Comparison of ENCODE assay signal across 1 cellular context in the genomic region with DNA sequence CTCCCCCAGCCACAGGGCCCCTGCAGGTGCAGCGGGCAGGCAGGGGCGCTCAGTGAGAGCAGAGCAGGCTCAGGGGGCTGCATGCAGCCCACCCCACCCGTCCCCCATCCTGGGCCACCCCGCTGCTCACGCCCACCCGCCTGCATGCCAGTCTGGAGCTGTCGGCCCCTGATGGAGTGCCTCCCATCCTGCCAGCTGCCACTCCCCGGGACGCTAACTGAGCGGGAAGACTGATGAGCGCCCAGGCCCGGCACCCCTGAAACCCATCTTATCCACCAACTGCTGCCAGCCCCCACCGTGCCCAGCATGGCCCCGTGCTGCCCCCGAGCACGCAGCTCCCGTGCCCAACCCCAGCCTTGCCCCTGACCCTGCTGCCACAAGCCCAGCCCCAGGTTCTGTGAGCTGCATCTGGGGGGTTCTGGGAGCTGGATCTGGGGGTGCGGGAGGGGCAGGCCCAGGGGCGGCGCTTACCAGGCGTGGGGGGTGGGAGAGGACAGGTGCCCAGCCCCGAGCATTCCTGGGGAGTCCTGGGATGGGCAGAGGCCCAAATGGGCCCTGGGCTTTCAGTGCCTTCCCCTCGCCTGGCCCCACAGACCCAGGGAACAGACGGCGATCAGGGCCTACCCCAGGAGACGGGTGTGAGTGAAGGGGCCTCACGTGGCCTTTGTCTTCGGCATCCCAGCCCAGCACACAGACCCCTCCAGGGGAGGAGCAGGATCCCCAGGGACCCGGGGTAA.
TF ChIP-seq lines count a peak whose summit lies in the region.

No MANE protein-coding gene starts in this region.

TF ChIP-seq in K562, 482 proteins besides CTCF, POLR2A, EP300 and RAD21:
- TF ChIP-seq, protein P1, sequence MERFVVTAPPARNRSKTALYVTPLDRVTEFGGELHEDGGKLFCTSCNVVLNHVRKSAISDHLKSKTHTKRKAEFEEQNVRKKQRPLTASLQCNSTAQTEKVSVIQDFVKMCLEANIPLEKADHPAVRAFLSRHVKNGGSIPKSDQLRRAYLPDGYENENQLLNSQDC (CRISPR knock-in tag; IDR thresholded peaks at IDR 0.05) = no peak
- peak; percentile 39; the same call in 1 of the 2 replicates for TF ChIP-seq POLR2G (IDR thresholded peaks at IDR 0.05; ENCODE audit: low read depth, low read length)
- TF ChIP-seq, protein P2, sequence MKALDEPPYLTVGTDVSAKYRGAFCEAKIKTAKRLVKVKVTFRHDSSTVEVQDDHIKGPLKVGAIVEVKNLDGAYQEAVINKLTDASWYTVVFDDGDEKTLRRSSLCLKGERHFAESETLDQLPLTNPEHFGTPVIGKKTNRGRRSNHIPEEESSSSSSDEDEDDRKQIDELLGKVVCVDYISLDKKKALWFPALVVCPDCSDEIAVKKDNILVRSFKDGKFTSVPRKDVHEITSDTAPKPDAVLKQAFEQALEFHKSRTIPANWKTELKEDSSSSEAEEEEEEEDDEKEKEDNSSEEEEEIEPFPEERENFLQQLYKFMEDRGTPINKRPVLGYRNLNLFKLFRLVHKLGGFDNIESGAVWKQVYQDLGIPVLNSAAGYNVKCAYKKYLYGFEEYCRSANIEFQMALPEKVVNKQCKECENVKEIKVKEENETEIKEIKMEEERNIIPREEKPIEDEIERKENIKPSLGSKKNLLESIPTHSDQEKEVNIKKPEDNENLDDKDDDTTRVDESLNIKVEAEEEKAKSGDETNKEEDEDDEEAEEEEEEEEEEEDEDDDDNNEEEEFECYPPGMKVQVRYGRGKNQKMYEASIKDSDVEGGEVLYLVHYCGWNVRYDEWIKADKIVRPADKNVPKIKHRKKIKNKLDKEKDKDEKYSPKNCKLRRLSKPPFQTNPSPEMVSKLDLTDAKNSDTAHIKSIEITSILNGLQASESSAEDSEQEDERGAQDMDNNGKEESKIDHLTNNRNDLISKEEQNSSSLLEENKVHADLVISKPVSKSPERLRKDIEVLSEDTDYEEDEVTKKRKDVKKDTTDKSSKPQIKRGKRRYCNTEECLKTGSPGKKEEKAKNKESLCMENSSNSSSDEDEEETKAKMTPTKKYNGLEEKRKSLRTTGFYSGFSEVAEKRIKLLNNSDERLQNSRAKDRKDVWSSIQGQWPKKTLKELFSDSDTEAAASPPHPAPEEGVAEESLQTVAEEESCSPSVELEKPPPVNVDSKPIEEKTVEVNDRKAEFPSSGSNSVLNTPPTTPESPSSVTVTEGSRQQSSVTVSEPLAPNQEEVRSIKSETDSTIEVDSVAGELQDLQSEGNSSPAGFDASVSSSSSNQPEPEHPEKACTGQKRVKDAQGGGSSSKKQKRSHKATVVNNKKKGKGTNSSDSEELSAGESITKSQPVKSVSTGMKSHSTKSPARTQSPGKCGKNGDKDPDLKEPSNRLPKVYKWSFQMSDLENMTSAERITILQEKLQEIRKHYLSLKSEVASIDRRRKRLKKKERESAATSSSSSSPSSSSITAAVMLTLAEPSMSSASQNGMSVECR (CRISPR knock-in tag; IDR thresholded peaks at IDR 0.05) = no peak
